ENCODE assay signal across 13 cellular contexts in genomic region chr2:100647709-100648108, GRCh38.
DNase-seq lines count a peak whose midpoint lies in the region; ATAC-seq and TF ChIP-seq lines count a peak whose summit lies in the region.
"Had no signal": no experiment of that assay in that cellular context is flagged by ENCODE, and none has a peak within 500 bp of the region (broad histone marks: within the 10 kb centered on the region; RNA-seq: fewer than 3 reads in every experiment).

No MANE protein-coding gene starts in this region.

- peak; percentile 21 for DNase-seq in activated CD4-positive, alpha-beta T cell treated with anti-CD3 and anti-CD28 coated beads for 36 hours
- no peak for DNase-seq in activated CD4-positive, alpha-beta T cell treated with anti-CD3 and anti-CD28 coated beads, Interleukin-2, amount 10 ng/mL, durations not matched to agents 7 days and 5 days
- no peak for DNase-seq in CD4-positive, alpha-beta T cell
- DNase-seq in OCI-LY7 (ENCODE audit: low spot score), result no peak
- DNase-seq in islet precursor cell, result peak; percentile 11
- DNase-seq in NCI-H526 treated with DMSO at 0.1 percent for 48 hours (lab: John Stamatoyannopoulos, UW), result no peak
- no peak for DNase-seq in T-cell
- DNase-seq: Caco-2; CD8-positive, alpha-beta memory T cell; GF-D8 had no signal

- no TSS peak for BruUV-seq in OCI-LY7 (replicated peaks; lab: Mats Ljungman, UMichigan)

- POLR2A ChIA-PET in activated CD4-positive, alpha-beta T cell treated with anti-CD3 and anti-CD28 coated beads for 36 hours (lab: Charles Lee), result no interaction called here
- POLR2A ChIA-PET in activated CD4-positive, alpha-beta T cell treated with anti-CD3 and anti-CD28 coated beads, Interleukin-2, amount 10 ng/mL, durations not matched to agents 7 days and 5 days (lab: Charles Lee), result no interaction called here
- POLR2A ChIA-PET in CD4-positive, alpha-beta T cell (lab: Charles Lee), result no interaction called here
- POLR2A ChIA-PET in OCI-LY7 (lab: Charles Lee) (no interaction called here), T-cell (lab: Charles Lee) (no interaction called here)

- H3K4me1 Mint-ChIP-seq in activated CD4-positive, alpha-beta T cell treated with anti-CD3 and anti-CD28 coated beads for 36 hours, result peaks cover 52% of the 10 kb centered on the region
- H3K4me1 Mint-ChIP-seq in activated CD4-positive, alpha-beta T cell treated with anti-CD3 and anti-CD28 coated beads, Interleukin-2, amount 10 ng/mL, durations not matched to agents 7 days and 5 days, result peaks cover 64% of the 10 kb centered on the region
- H3K4me1 Mint-ChIP-seq in CD4-positive, alpha-beta T cell (ENCODE audit: low read depth), result peaks cover 84% of the 10 kb centered on the region
- peaks cover 50 to 71% (median 66%) of the 10 kb centered on the region in 3 donors for H3K4me1 Mint-ChIP-seq in T-cell

- no peak overlapping the region for H3K4me2 ChIP-seq in OCI-LY7 (ENCODE audit: low read length)

- no peak for TF ChIP-seq CTCF in CD4-positive, alpha-beta T cell (IDR thresholded peaks at IDR 0.05)
- TF ChIP-seq CTCF in OCI-LY7 (conservative IDR thresholded peaks at IDR 0.05; ENCODE audit: low read length), result no peak

- no peak overlapping the region for H3K27ac ChIP-seq in CD4-positive, alpha-beta T cell (ENCODE audit: low read depth, low read length)
- no peak overlapping the region for H3K27ac ChIP-seq in OCI-LY7 (ENCODE audit: low read depth, low read length, poor library complexity, severe bottlenecking)

- H3K9me3 ChIP-seq in CD4-positive, alpha-beta T cell (ENCODE audit: control insufficient read depth, low read length), result no peaks in the 10 kb centered on the region
- H3K9me3 ChIP-seq in OCI-LY7 (ENCODE audit: low read length), result 0 out of 2 replicates have a peak, but pooled peaks cover 3% of the 10 kb centered on the region
- H3K9me3 ChIP-seq: Caco-2 had no signal

- H3K27ac Mint-ChIP-seq in activated CD4-positive, alpha-beta T cell treated with anti-CD3 and anti-CD28 coated beads for 36 hours, result peak overlapping the region; percentile 1
- H3K27ac Mint-ChIP-seq in activated CD4-positive, alpha-beta T cell treated with anti-CD3 and anti-CD28 coated beads, Interleukin-2, amount 10 ng/mL, durations not matched to agents 7 days and 5 days, result no peak overlapping the region
- H3K27ac Mint-ChIP-seq in CD4-positive, alpha-beta T cell, result peak overlapping the region; percentile 14
- H3K27ac Mint-ChIP-seq in T-cell, result peak overlapping the region in 1 of 2 donors; percentile 3

- H3K9me3 Mint-ChIP-seq in activated CD4-positive, alpha-beta T cell treated with anti-CD3 and anti-CD28 coated beads for 36 hours (ENCODE audit: low read depth), result peaks cover 4% of the 10 kb centered on the region
- H3K9me3 Mint-ChIP-seq in activated CD4-positive, alpha-beta T cell treated with anti-CD3 and anti-CD28 coated beads, Interleukin-2, amount 10 ng/mL, durations not matched to agents 7 days and 5 days, result peaks cover 14% of the 10 kb centered on the region
- peaks cover 3% of the 10 kb centered on the region for H3K9me3 Mint-ChIP-seq in CD4-positive, alpha-beta T cell
- H3K9me3 Mint-ChIP-seq in T-cell, result peaks cover 0 to 4% (median 0%) of the 10 kb centered on the region in 3 donors
- H3K9me3 Mint-ChIP-seq: CD8-positive, alpha-beta memory T cell had no signal

- no peaks in the 10 kb centered on the region for H3K79me2 ChIP-seq in OCI-LY7 (ENCODE audit: insufficient read depth, low read depth, low read length)

- intact Hi-C loops in activated CD4-positive, alpha-beta T cell treated with anti-CD3 and anti-CD28 coated beads for 36 hours (cut with DNase I, micrococcal nuclease), result no loop called here
- intact Hi-C loops in CD4-positive, alpha-beta T cell (cut with DNase I, micrococcal nuclease), result loop anchor here in 1 of 2 experiments (10.0 kb wide), 1 partner anchor 167 kb away; no protein-coding TSS in a partner anchor
- intact Hi-C loops in OCI-LY7 (cut with micrococcal nuclease; ENCODE audit: unreplicated experiment), result no loop called here

- H3K36me3 ChIP-seq in OCI-LY7 (ENCODE audit: insufficient read depth, low read length), result no peaks in the 10 kb centered on the region

- H4K20me1 ChIP-seq in OCI-LY7 (ENCODE audit: insufficient read depth, low read length), result no peaks in the 10 kb centered on the region

- no peaks in the 10 kb centered on the region for H3K4me1 ChIP-seq in OCI-LY7 (ENCODE audit: insufficient read depth, low read length, poor library complexity, severe bottlenecking)
- H3K4me1 ChIP-seq: Caco-2 had no signal

- no peak overlapping the region for H3K4me3 Mint-ChIP-seq in activated CD4-positive, alpha-beta T cell treated with anti-CD3 and anti-CD28 coated beads for 36 hours
- H3K4me3 Mint-ChIP-seq in activated CD4-positive, alpha-beta T cell treated with anti-CD3 and anti-CD28 coated beads, Interleukin-2, amount 10 ng/mL, durations not matched to agents 7 days and 5 days, result no peak overlapping the region
- H3K4me3 Mint-ChIP-seq in CD4-positive, alpha-beta T cell, result peak overlapping the region; percentile 50
- no peak overlapping the region for H3K4me3 Mint-ChIP-seq in T-cell
- H3K4me3 Mint-ChIP-seq: CD14-positive monocyte; CD8-positive, alpha-beta memory T cell had no signal

- no peaks in the 10 kb centered on the region for H3K36me3 Mint-ChIP-seq in activated CD4-positive, alpha-beta T cell treated with anti-CD3 and anti-CD28 coated beads for 36 hours (ENCODE audit: low read depth)
- peaks cover 15% of the 10 kb centered on the region for H3K36me3 Mint-ChIP-seq in activated CD4-positive, alpha-beta T cell treated with anti-CD3 and anti-CD28 coated beads, Interleukin-2, amount 10 ng/mL, durations not matched to agents 7 days and 5 days (ENCODE audit: low read depth)
- H3K36me3 Mint-ChIP-seq in CD4-positive, alpha-beta T cell (ENCODE audit: low read depth), result no peaks in the 10 kb centered on the region
- no peaks in the 10 kb centered on the region for H3K36me3 Mint-ChIP-seq in T-cell
- H3K36me3 Mint-ChIP-seq: CD14-positive monocyte had no signal

- H3K4me3 ChIP-seq in OCI-LY7 (ENCODE audit: low read depth, low read length, poor library complexity, severe bottlenecking), result no peak overlapping the region

- H3K27me3 ChIP-seq in CD4-positive, alpha-beta T cell (ENCODE audit: control insufficient read depth, insufficient read depth, low read length), result no peaks in the 10 kb centered on the region

- CTCF ChIA-PET in activated CD4-positive, alpha-beta T cell treated with anti-CD3 and anti-CD28 coated beads for 36 hours (lab: Charles Lee), result interaction anchor here (1.3 kb wide), 1 partner anchor 168 kb away, joined by 3 read pairs; no protein-coding TSS in a partner anchor
- CTCF ChIA-PET in activated CD4-positive, alpha-beta T cell treated with anti-CD3 and anti-CD28 coated beads, Interleukin-2, amount 10 ng/mL, durations not matched to agents 7 days and 5 days (lab: Charles Lee), result interaction anchor here (1.2 kb wide), 1 partner anchor 10 kb away, joined by 3 read pairs; no protein-coding TSS in a partner anchor
- CTCF ChIA-PET in CD4-positive, alpha-beta T cell (lab: Charles Lee), result no interaction called here
- CTCF ChIA-PET in OCI-LY7 (lab: Charles Lee; ENCODE audit: unreplicated experiment) (no interaction called here), T-cell (lab: Charles Lee) (interaction anchor here (0.5 to 1.5 kb wide), 4 partner anchors 15 to 1125 kb away, joined by 3 to 8 read pairs (median 3); no protein-coding TSS in a partner anchor)

- no peaks in the 10 kb centered on the region for H3K9me2 ChIP-seq in OCI-LY7 (ENCODE audit: insufficient read depth, low read length)

- peak overlapping the region; percentile 72 for H2AFZ ChIP-seq in OCI-LY7 (ENCODE audit: low read length)

- no peaks in the 10 kb centered on the region for H3K27me3 Mint-ChIP-seq in activated CD4-positive, alpha-beta T cell treated with anti-CD3 and anti-CD28 coated beads for 36 hours
- H3K27me3 Mint-ChIP-seq in activated CD4-positive, alpha-beta T cell treated with anti-CD3 and anti-CD28 coated beads, Interleukin-2, amount 10 ng/mL, durations not matched to agents 7 days and 5 days, result no peaks in the 10 kb centered on the region
- H3K27me3 Mint-ChIP-seq in CD4-positive, alpha-beta T cell, result no peaks in the 10 kb centered on the region
- no peaks in the 10 kb centered on the region for H3K27me3 Mint-ChIP-seq in T-cell

- no peak for ATAC-seq in activated CD4-positive, alpha-beta T cell treated with anti-CD3 and anti-CD28 coated beads for 36 hours
- no peak for ATAC-seq in CD4-positive, alpha-beta T cell (ENCODE audit: poor library complexity)
- ATAC-seq in T-cell (replicated peaks in 1 of 4), result no peak
- ATAC-seq in HG02623 (IDR thresholded peaks at IDR 0.05; ENCODE audit: unreplicated experiment), result no peak
- ATAC-seq: HepG2 had no signal

Comparison
In these comparisons a context has a peak if more than half of its experiments do, and no peak if none do; other contexts are left out.
1. DNase-seq: peak in activated CD4-positive, alpha-beta T cell treated with anti-CD3 and anti-CD28 coated beads for 36 hours (single experiment) and islet precursor cell (single experiment); none in activated CD4-positive, alpha-beta T cell treated with anti-CD3 and anti-CD28 coated beads, Interleukin-2, amount 10 ng/mL, durations not matched to agents 7 days and 5 days (single experiment), CD4-positive, alpha-beta T cell (0 of 10), OCI-LY7 (single experiment), NCI-H526 treated with DMSO at 0.1 percent for 48 hours (single experiment) and T-cell (0 of 34).
2. CTCF ChIA-PET loops: an anchor here in activated CD4-positive, alpha-beta T cell treated with anti-CD3 and anti-CD28 coated beads for 36 hours (1.3 kb wide), activated CD4-positive, alpha-beta T cell treated with anti-CD3 and anti-CD28 coated beads, Interleukin-2, amount 10 ng/mL, durations not matched to agents 7 days and 5 days (1.2 kb wide) and T-cell (0.5 to 1.5 kb wide); none called in CD4-positive, alpha-beta T cell and OCI-LY7.